In the genomic region with DNA sequence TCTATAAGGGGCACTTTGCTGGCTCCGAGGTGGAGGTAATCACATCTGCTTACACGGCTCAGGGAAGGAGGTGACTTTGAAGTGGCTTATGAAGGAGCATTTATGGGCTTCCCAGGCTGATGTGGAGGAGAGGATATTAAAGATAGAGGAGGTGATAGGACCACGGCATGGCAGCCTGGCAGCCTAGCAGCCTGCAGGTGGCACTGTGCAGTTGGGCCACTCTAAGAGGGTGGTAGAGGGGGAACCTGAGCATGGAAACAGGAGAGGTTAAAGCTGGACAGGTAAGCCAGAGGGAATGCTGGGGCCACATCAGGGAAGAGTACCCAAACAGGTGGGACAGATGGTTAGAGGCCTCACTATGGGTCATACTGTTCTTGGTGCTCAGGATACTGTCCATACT, we compare ENCODE assay signal across 1 cellular context.
A peak's percentile ranks its signal among the peaks of the same experiment; 100 is the strongest.
TF ChIP-seq lines count a peak whose summit lies in the region.

No MANE protein-coding gene starts in this region.

TF ChIP-seq in HepG2, 621 proteins besides CTCF, POLR2A, EP300 and RAD21 (continued from another document and continues in another):
- no peak for TF ChIP-seq ZNF652 (CRISPR knock-in tag; IDR thresholded peaks at IDR 0.05; ENCODE audit: borderline replicate concordance, low read depth)
- TF ChIP-seq TGIF2 (CRISPR knock-in tag; IDR thresholded peaks at IDR 0.05) = no peak
- no peak for TF ChIP-seq TBX3 (IDR thresholded peaks at IDR 0.05; ENCODE audit: borderline replicate concordance)
- TF ChIP-seq SALL1 (CRISPR knock-in tag; IDR thresholded peaks at IDR 0.05) = peak; percentile 43; the same call in 1 of the 2 replicates
- peak in 1 of 2 experiments; percentile 41; a peak in 1 of 4 replicates for TF ChIP-seq KLF16 (CRISPR knock-in tag; IDR thresholded peaks at IDR 0.05)
- no peak for TF ChIP-seq RARA (CRISPR knock-in tag; IDR thresholded peaks at IDR 0.05)
- TF ChIP-seq, protein P1, sequence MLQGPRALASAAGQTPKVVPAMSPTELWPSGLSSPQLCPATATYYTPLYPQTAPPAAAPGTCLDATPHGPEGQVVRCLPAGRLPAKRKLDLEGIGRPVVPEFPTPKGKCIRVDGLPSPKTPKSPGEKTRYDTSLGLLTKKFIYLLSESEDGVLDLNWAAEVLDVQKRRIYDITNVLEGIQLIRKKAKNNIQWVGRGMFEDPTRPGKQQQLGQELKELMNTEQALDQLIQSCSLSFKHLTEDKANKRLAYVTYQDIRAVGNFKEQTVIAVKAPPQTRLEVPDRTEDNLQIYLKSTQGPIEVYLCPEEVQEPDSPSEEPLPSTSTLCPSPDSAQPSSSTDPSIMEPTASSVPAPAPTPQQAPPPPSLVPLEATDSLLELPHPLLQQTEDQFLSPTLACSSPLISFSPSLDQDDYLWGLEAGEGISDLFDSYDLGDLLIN (CRISPR knock-in tag; IDR thresholded peaks at IDR 0.05; ENCODE audit: borderline replicate concordance) = no peak
- no peak for TF ChIP-seq ZNF484 (CRISPR knock-in tag; IDR thresholded peaks at IDR 0.05; ENCODE audit: borderline replicate concordance, low read depth)
- TF ChIP-seq HMG20A (CRISPR knock-in tag; IDR thresholded peaks at IDR 0.05; ENCODE audit: borderline replicate concordance) = 0 out of 2 replicates have a peak, but pooled peaks have one; percentile 22
- TF ChIP-seq, protein P2, sequence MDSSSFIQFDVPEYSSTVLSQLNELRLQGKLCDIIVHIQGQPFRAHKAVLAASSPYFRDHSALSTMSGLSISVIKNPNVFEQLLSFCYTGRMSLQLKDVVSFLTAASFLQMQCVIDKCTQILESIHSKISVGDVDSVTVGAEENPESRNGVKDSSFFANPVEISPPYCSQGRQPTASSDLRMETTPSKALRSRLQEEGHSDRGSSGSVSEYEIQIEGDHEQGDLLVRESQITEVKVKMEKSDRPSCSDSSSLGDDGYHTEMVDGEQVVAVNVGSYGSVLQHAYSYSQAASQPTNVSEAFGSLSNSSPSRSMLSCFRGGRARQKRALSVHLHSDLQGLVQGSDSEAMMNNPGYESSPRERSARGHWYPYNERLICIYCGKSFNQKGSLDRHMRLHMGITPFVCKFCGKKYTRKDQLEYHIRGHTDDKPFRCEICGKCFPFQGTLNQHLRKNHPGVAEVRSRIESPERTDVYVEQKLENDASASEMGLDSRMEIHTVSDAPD (CRISPR knock-in tag; IDR thresholded peaks at IDR 0.05) = no peak
- TF ChIP-seq, protein P3, sequence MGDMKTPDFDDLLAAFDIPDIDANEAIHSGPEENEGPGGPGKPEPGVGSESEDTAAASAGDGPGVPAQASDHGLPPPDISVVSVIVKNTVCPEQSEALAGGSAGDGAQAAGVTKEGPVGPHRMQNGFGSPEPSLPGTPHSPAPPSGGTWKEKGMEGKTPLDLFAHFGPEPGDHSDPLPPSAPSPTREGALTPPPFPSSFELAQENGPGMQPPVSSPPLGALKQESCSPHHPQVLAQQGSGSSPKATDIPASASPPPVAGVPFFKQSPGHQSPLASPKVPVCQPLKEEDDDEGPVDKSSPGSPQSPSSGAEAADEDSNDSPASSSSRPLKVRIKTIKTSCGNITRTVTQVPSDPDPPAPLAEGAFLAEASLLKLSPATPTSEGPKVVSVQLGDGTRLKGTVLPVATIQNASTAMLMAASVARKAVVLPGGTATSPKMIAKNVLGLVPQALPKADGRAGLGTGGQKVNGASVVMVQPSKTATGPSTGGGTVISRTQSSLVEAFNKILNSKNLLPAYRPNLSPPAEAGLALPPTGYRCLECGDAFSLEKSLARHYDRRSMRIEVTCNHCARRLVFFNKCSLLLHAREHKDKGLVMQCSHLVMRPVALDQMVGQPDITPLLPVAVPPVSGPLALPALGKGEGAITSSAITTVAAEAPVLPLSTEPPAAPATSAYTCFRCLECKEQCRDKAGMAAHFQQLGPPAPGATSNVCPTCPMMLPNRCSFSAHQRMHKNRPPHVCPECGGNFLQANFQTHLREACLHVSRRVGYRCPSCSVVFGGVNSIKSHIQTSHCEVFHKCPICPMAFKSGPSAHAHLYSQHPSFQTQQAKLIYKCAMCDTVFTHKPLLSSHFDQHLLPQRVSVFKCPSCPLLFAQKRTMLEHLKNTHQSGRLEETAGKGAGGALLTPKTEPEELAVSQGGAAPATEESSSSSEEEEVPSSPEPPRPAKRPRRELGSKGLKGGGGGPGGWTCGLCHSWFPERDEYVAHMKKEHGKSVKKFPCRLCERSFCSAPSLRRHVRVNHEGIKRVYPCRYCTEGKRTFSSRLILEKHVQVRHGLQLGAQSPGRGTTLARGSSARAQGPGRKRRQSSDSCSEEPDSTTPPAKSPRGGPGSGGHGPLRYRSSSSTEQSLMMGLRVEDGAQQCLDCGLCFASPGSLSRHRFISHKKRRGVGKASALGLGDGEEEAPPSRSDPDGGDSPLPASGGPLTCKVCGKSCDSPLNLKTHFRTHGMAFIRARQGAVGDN (CRISPR knock-in tag; IDR thresholded peaks at IDR 0.05) = peak; percentile 37; the same call in 1 of the 2 replicates
- TF ChIP-seq, protein P4, sequence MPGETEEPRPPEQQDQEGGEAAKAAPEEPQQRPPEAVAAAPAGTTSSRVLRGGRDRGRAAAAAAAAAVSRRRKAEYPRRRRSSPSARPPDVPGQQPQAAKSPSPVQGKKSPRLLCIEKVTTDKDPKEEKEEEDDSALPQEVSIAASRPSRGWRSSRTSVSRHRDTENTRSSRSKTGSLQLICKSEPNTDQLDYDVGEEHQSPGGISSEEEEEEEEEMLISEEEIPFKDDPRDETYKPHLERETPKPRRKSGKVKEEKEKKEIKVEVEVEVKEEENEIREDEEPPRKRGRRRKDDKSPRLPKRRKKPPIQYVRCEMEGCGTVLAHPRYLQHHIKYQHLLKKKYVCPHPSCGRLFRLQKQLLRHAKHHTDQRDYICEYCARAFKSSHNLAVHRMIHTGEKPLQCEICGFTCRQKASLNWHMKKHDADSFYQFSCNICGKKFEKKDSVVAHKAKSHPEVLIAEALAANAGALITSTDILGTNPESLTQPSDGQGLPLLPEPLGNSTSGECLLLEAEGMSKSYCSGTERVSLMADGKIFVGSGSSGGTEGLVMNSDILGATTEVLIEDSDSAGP (CRISPR knock-in tag; IDR thresholded peaks at IDR 0.05; ENCODE audit: borderline replicate concordance) = 0 out of 2 replicates have a peak, but pooled peaks have one; percentile 40
- TF ChIP-seq ATF1 (CRISPR knock-in tag; IDR thresholded peaks at IDR 0.05) = no peak
- no peak for TF ChIP-seq MLLT10 (CRISPR knock-in tag; IDR thresholded peaks at IDR 0.05)
- TF ChIP-seq GTF2F1 (IDR thresholded peaks at IDR 0.05; ENCODE audit: low read length) = no peak
- peak; percentile 55; the same call in 1 of the 2 replicates for TF ChIP-seq SMC3 (IDR thresholded peaks at IDR 0.05; ENCODE audit: low read length)
- TF ChIP-seq, protein P5, sequence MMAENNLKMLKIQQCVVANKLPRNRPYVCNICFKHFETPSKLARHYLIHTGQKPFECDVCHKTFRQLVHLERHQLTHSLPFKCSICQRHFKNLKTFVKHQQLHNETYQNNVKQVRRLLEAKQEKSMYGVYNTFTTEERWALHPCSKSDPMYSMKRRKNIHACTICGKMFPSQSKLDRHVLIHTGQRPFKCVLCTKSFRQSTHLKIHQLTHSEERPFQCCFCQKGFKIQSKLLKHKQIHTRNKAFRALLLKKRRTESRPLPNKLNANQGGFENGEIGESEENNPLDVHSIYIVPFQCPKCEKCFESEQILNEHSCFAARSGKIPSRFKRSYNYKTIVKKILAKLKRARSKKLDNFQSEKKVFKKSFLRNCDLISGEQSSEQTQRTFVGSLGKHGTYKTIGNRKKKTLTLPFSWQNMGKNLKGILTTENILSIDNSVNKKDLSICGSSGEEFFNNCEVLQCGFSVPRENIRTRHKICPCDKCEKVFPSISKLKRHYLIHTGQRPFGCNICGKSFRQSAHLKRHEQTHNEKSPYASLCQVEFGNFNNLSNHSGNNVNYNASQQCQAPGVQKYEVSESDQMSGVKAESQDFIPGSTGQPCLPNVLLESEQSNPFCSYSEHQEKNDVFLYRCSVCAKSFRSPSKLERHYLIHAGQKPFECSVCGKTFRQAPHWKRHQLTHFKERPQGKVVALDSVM (CRISPR knock-in tag; IDR thresholded peaks at IDR 0.05) = no peak
- 0 out of 2 replicates have a peak, but pooled peaks have one; percentile 27 for TF ChIP-seq ZNF331 (CRISPR knock-in tag; IDR thresholded peaks at IDR 0.05)
- no peak for TF ChIP-seq JUND (CRISPR knock-in tag; IDR thresholded peaks at IDR 0.05)
- no peak for TF ChIP-seq ZNF768 (CRISPR knock-in tag; IDR thresholded peaks at IDR 0.05)
- peak; percentile 55 for TF ChIP-seq FOSL2 (CRISPR knock-in tag; IDR thresholded peaks at IDR 0.05)
- TF ChIP-seq ZNF337 (CRISPR knock-in tag; IDR thresholded peaks at IDR 0.05; ENCODE audit: borderline replicate concordance, low read depth) = no peak
- no peak for TF ChIP-seq ZNF367 (CRISPR knock-in tag; IDR thresholded peaks at IDR 0.05; ENCODE audit: borderline replicate concordance)
- TF ChIP-seq SOX5 (CRISPR knock-in tag; IDR thresholded peaks at IDR 0.05; ENCODE audit: borderline replicate concordance) = peak; percentile 30; the same call in 1 of the 2 replicates
- TF ChIP-seq ZSCAN12 (CRISPR knock-in tag; IDR thresholded peaks at IDR 0.05) = no peak
- TF ChIP-seq, protein P6, sequence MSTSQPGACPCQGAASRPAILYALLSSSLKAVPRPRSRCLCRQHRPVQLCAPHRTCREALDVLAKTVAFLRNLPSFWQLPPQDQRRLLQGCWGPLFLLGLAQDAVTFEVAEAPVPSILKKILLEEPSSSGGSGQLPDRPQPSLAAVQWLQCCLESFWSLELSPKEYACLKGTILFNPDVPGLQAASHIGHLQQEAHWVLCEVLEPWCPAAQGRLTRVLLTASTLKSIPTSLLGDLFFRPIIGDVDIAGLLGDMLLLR (CRISPR knock-in tag; IDR thresholded peaks at IDR 0.05) = no peak
- TF ChIP-seq FOXA3 (CRISPR knock-in tag; IDR thresholded peaks at IDR 0.05) = no peak; the same call in 1 of the 2 replicates
- TF ChIP-seq, protein P7, sequence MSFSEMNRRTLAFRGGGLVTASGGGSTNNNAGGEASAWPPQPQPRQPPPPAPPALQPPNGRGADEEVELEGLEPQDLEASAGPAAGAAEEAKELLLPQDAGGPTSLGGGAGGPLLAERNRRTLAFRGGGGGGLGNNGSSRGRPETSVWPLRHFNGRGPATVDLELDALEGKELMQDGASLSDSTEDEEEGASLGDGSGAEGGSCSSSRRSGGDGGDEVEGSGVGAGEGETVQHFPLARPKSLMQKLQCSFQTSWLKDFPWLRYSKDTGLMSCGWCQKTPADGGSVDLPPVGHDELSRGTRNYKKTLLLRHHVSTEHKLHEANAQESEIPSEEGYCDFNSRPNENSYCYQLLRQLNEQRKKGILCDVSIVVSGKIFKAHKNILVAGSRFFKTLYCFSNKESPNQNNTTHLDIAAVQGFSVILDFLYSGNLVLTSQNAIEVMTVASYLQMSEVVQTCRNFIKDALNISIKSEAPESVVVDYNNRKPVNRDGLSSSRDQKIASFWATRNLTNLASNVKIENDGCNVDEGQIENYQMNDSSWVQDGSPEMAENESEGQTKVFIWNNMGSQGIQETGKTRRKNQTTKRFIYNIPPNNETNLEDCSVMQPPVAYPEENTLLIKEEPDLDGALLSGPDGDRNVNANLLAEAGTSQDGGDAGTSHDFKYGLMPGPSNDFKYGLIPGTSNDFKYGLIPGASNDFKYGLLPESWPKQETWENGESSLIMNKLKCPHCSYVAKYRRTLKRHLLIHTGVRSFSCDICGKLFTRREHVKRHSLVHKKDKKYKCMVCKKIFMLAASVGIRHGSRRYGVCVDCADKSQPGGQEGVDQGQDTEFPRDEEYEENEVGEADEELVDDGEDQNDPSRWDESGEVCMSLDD (CRISPR knock-in tag; IDR thresholded peaks at IDR 0.05; ENCODE audit: borderline replicate concordance) = no peak
- TF ChIP-seq, protein P8, sequence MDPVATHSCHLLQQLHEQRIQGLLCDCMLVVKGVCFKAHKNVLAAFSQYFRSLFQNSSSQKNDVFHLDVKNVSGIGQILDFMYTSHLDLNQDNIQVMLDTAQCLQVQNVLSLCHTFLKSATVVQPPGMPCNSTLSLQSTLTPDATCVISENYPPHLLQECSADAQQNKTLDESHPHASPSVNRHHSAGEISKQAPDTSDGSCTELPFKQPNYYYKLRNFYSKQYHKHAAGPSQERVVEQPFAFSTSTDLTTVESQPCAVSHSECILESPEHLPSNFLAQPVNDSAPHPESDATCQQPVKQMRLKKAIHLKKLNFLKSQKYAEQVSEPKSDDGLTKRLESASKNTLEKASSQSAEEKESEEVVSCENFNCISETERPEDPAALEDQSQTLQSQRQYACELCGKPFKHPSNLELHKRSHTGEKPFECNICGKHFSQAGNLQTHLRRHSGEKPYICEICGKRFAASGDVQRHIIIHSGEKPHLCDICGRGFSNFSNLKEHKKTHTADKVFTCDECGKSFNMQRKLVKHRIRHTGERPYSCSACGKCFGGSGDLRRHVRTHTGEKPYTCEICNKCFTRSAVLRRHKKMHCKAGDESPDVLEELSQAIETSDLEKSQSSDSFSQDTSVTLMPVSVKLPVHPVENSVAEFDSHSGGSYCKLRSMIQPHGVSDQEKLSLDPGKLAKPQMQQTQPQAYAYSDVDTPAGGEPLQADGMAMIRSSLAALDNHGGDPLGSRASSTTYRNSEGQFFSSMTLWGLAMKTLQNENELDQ (CRISPR knock-in tag; IDR thresholded peaks at IDR 0.05; ENCODE audit: borderline replicate concordance) = no peak
- TF ChIP-seq NR2F6 (IDR thresholded peaks at IDR 0.05) = no peak
- 0 out of 2 replicates have a peak, but pooled peaks have one; percentile 24 for TF ChIP-seq NR2F6 (CRISPR knock-in tag; IDR thresholded peaks at IDR 0.05)
- 0 out of 2 replicates have a peak, but pooled peaks have one; percentile 14 for TF ChIP-seq MIER2 (CRISPR knock-in tag; IDR thresholded peaks at IDR 0.05)
- 0 out of 2 replicates have a peak, but pooled peaks have one; percentile 11 for TF ChIP-seq POGZ (CRISPR knock-in tag; IDR thresholded peaks at IDR 0.05)
- TF ChIP-seq IRF2 (CRISPR knock-in tag; IDR thresholded peaks at IDR 0.05) = no peak
- no peak for TF ChIP-seq EED (CRISPR knock-in tag; IDR thresholded peaks at IDR 0.05)
- TF ChIP-seq ZSCAN25 (CRISPR knock-in tag; IDR thresholded peaks at IDR 0.05) = no peak
- TF ChIP-seq MEF2D (CRISPR knock-in tag; IDR thresholded peaks at IDR 0.05) = no peak
- TF ChIP-seq ZNF598 (CRISPR knock-in tag; IDR thresholded peaks at IDR 0.05; ENCODE audit: borderline replicate concordance) = no peak
- TF ChIP-seq HOXA5 (CRISPR knock-in tag; IDR thresholded peaks at IDR 0.05) = no peak
- peak; percentile 59; the same call in 1 of the 2 replicates for TF ChIP-seq GATAD2A (CRISPR knock-in tag; IDR thresholded peaks at IDR 0.05)
- peak; percentile 51; the same call in 1 of the 2 replicates for TF ChIP-seq ZMYM4 (CRISPR knock-in tag; IDR thresholded peaks at IDR 0.05)
- peak; percentile 43; the same call in 1 of the 2 replicates for TF ChIP-seq ZNF644 (CRISPR knock-in tag; IDR thresholded peaks at IDR 0.05; ENCODE audit: low read depth)
